In the genomic region with DNA sequence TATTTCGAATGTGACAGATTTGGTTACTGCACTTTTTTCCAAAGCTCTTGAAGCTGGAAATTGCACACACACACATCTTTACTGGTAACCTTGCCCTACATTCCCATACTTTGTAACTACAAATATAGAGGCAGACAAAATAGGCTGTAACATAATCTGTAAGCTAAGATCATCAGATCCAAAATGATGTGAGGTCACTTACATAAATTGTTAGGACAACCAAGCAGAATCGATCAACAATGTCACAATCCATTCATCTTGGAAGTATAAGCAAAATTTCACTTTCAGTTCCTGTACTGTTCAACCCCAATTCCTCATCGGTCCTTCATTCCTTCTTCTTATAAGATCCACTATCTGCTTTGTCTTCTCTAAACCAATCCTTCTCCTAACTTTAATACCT, we compare ENCODE assay signal across 24 cellular contexts.
DNase-seq lines count a peak whose midpoint lies in the region; ATAC-seq, FAIRE-seq and TF ChIP-seq lines count a peak whose summit lies in the region.
"Had no signal": no experiment of that assay in that cellular context is flagged by ENCODE, and none has a peak within 500 bp of the region (broad histone marks: within the 10 kb centered on the region; RNA-seq: fewer than 3 reads in every experiment).

No MANE protein-coding gene starts in this region.

- H3K4me3 Mint-ChIP-seq in MCF 10A (ENCODE audit: unreplicated experiment): no peak overlapping the region
- H3K4me3 Mint-ChIP-seq: H9 had no signal

- POLR2A ChIA-PET in MCF 10A (lab: Yijun Ruan, JAX): interaction anchor here (2.2 kb wide), 1 partner anchor 8 kb away, joined by 5 read pairs; no protein-coding TSS in a partner anchor

- H3K27me3 ChIP-seq in breast epithelium: no peaks in the 10 kb centered on the region
- H3K27me3 ChIP-seq in gastrocnemius medialis: no peaks in the 10 kb centered on the region
- H3K27me3 ChIP-seq: BLaER1 treated with 17β-estradiol and CSF1 and Interleukin-3, amounts not matched to agents 10 nM and 100 nM; MG63; Peyer's patch; SJSA1 had no signal

- BruUV-seq in MCF 10A (replicated peaks; lab: Mats Ljungman, UMichigan): no TSS peak

- no peak overlapping the region for H3K4me3 ChIP-seq in breast epithelium
- no peak overlapping the region for H3K4me3 ChIP-seq in gastrocnemius medialis
- H3K4me3 ChIP-seq: MG63, Peyer's patch, SJSA1 had no signal

- peaks cover 34% of the 10 kb centered on the region for H3K4me1 Mint-ChIP-seq in MCF 10A (ENCODE audit: insufficient read depth, unreplicated experiment)
- H3K4me1 Mint-ChIP-seq: CD8-positive, alpha-beta memory T cell; H9 had no signal

- H3K36me3 ChIP-seq in breast epithelium (no peaks in the 10 kb centered on the region), gastrocnemius medialis (no peaks in the 10 kb centered on the region)
- H3K36me3 ChIP-seq: BLaER1 treated with 17β-estradiol and CSF1 and Interleukin-3, amounts not matched to agents 10 nM and 100 nM; Peyer's patch had no signal

- CTCF ChIA-PET in MCF 10A (lab: Yijun Ruan, JAX): interaction anchor here (0.6 to 0.9 kb wide), 2 partner anchors 42 to 134 kb away, joined by 3 read pairs; no protein-coding TSS in a partner anchor

- FAIRE-seq in colon (lab: Jason Lieb, UNC): peak; percentile 49
- FAIRE-seq: A204.1, HTR-8/SVneo had no signal

- H3K9me3 ChIP-seq in breast epithelium (no peaks in the 10 kb centered on the region), gastrocnemius medialis (no peaks in the 10 kb centered on the region)
- H3K9me3 ChIP-seq: BLaER1 treated with 17β-estradiol and CSF1 and Interleukin-3, amounts not matched to agents 10 nM and 100 nM; MG63; Peyer's patch; SJSA1 had no signal

- H3K4me1 ChIP-seq in breast epithelium: peaks cover 0 to 10% of the 10 kb centered on the region in 2 donors
- H3K4me1 ChIP-seq in gastrocnemius medialis: peaks cover 20 to 26% of the 10 kb centered on the region in 2 donors

- TF ChIP-seq POLR2A in breast epithelium (IDR thresholded peaks at IDR 0.05) (no peak), erythroblast (IDR thresholded peaks at IDR 0.05; ENCODE audit: low read length) (no peak), gastrocnemius medialis (IDR thresholded peaks at IDR 0.05) (no peak)

- intact Hi-C loops in MCF 10A (cut with micrococcal nuclease) (no loop called here), breast epithelium (cut with DNase I; ENCODE audit: low total_unique reads) (no loop called here), gastrocnemius medialis (cut with DNase I; ENCODE audit: low total_unique reads) (no loop called here)

- in situ Hi-C loops in gastrocnemius medialis (cut with MboI; ENCODE audit: low sequenced_read_pairs in 4 of 4): no loop called here

- H3K27me3 Mint-ChIP-seq in MCF 10A (ENCODE audit: insufficient read depth, unreplicated experiment): no peaks in the 10 kb centered on the region

- no peaks in the 10 kb centered on the region for H3K9me3 Mint-ChIP-seq in MCF 10A (ENCODE audit: unreplicated experiment)
- H3K9me3 Mint-ChIP-seq: CD8-positive, alpha-beta memory T cell; H9; IgD-negative memory B cell had no signal

- no peaks in the 10 kb centered on the region for H3K36me3 Mint-ChIP-seq in MCF 10A (ENCODE audit: insufficient read depth, unreplicated experiment)
- H3K36me3 Mint-ChIP-seq: CD8-positive, alpha-beta memory T cell; IgD-negative memory B cell had no signal

- H3K27ac Mint-ChIP-seq in MCF 10A (ENCODE audit: low read depth, unreplicated experiment): peak overlapping the region; percentile 80
- H3K27ac Mint-ChIP-seq: CD8-positive, alpha-beta memory T cell; H9; IgD-negative memory B cell had no signal

- TF ChIP-seq CTCF in MCF 10A (IDR thresholded peaks at IDR 0.05; ENCODE audit: unreplicated experiment): no peak
- TF ChIP-seq CTCF in breast epithelium (IDR thresholded peaks at IDR 0.05): no peak
- no peak for TF ChIP-seq CTCF in gastrocnemius medialis (IDR thresholded peaks at IDR 0.05 in 4 of 5, conservative IDR thresholded peaks at IDR 0.05 in 1 of 5)

- H3K27ac ChIP-seq in breast epithelium (no peak overlapping the region), gastrocnemius medialis (no peak overlapping the region)
- H3K27ac ChIP-seq: Peyer's patch, SJSA1 had no signal

- DNase-seq in MCF 10A (ENCODE audit: unreplicated experiment): no peak
- no peak for DNase-seq in breast epithelium (ENCODE audit: low spot score in 2 of 2)
- peak; percentile 27 for DNase-seq in NOMO-1 treated with DMSO at 0.1 percent for 48 hours (lab: John Stamatoyannopoulos, UW; ENCODE audit: unreplicated experiment)
- DNase-seq in stimulated activated CD4-positive, alpha-beta T cell treated with anti-CD3 and anti-CD28 coated beads, Interleukin-4, amount 100 ng/mL, for 1 hour: no peak
- DNase-seq in erythroblast (lab: John Stamatoyannopoulos, UW): no peak
- no peak for DNase-seq in NCI-H2107 treated with DMSO at 0.1 percent for 48 hours (lab: John Stamatoyannopoulos, UW; ENCODE audit: unreplicated experiment)
- DNase-seq in gastrocnemius medialis: no peak
- DNase-seq: CD8-positive, alpha-beta memory T cell; DMS79; H9; Karpas-422; MG63; NCI-H1105 treated with DMSO at 0.1 percent for 48 hours; NCI-H1694; NCI-H2081 treated with DMSO at 0.1 percent for 48 hours; NCI-H524; NCI-H82; Peyer's patch had no signal

- no peak for ATAC-seq in gastrocnemius medialis
